Comparison of ENCODE assay signal across 1 cellular context in genomic region chr6:87772597-87773530, GRCh38.
TF ChIP-seq lines count a peak whose summit lies in the region.

No MANE protein-coding gene starts in this region.

TF ChIP-seq in HepG2, 621 proteins besides CTCF, POLR2A, EP300 and RAD21 (continued from another document and continues in another):
- TF ChIP-seq HDAC2 (CRISPR knock-in tag; IDR thresholded peaks at IDR 0.05) (peak; percentile 64), ZNF362 (CRISPR knock-in tag; IDR thresholded peaks at IDR 0.05; ENCODE audit: borderline replicate concordance) (peak; percentile 51; the same call in 1 of the 2 replicates), ZNF883 (CRISPR knock-in tag; IDR thresholded peaks at IDR 0.05; ENCODE audit: not compliant biosample characterization) (no peak), ZBTB42 (CRISPR knock-in tag; IDR thresholded peaks at IDR 0.05) (no peak), FOXP4 (CRISPR knock-in tag; IDR thresholded peaks at IDR 0.05) (peak; percentile 91), ZSCAN31 (CRISPR knock-in tag; IDR thresholded peaks at IDR 0.05; ENCODE audit: low read depth) (0 out of 2 replicates have a peak, but pooled peaks have one; percentile 34), IKZF5 (CRISPR knock-in tag; IDR thresholded peaks at IDR 0.05) (peak; percentile 78; the same call in 1 of the 2 replicates), ISL2 (CRISPR knock-in tag; IDR thresholded peaks at IDR 0.05) (peak; percentile 87), GATA4 (IDR thresholded peaks at IDR 0.05; ENCODE audit: borderline replicate concordance, low read depth) (no peak; the same call in 1 of the 2 replicates), FOXP1 (IDR thresholded peaks at IDR 0.05) (no peak), FOXP1 (CRISPR knock-in tag; IDR thresholded peaks at IDR 0.05) (peak; percentile 80; the same call in 1 of the 2 replicates), KLF16 (CRISPR knock-in tag; IDR thresholded peaks at IDR 0.05) (peak in 1 of 2 experiments; percentile 20; a peak in 1 of 4 replicates), MYC (CRISPR knock-in tag; IDR thresholded peaks at IDR 0.05; ENCODE audit: borderline replicate concordance) (no peak; the same call in 1 of the 2 replicates), HMGXB3 (CRISPR knock-in tag; IDR thresholded peaks at IDR 0.05; ENCODE audit: borderline replicate concordance) (0 out of 2 replicates have a peak, but pooled peaks have one; percentile 19), PRPF4 (IDR thresholded peaks at IDR 0.05; ENCODE audit: low read depth, low read length, poor library complexity, severe bottlenecking) (no peak), MEIS2 (CRISPR knock-in tag; IDR thresholded peaks at IDR 0.05) (0 out of 2 replicates have a peak, but pooled peaks have one; percentile 34), NFKB2 (CRISPR knock-in tag; IDR thresholded peaks at IDR 0.05; ENCODE audit: borderline replicate concordance) (no peak), RERE (CRISPR knock-in tag; IDR thresholded peaks at IDR 0.05; ENCODE audit: low read depth) (no peak), ZNF737 (CRISPR knock-in tag; IDR thresholded peaks at IDR 0.05; ENCODE audit: borderline replicate concordance) (no peak), ZNF761 (CRISPR knock-in tag; conservative IDR thresholded peaks at IDR 0.05) (peak; percentile 49; the same call in 1 of the 2 replicates), IRF2 (CRISPR knock-in tag; IDR thresholded peaks at IDR 0.05) (peak; percentile 43; the same call in 1 of the 2 replicates), RFX5 (IDR thresholded peaks at IDR 0.05; ENCODE audit: low read depth, low read length) (no peak), ZBTB2 (CRISPR knock-in tag; IDR thresholded peaks at IDR 0.05; ENCODE audit: low read depth) (no peak), SMYD3 (CRISPR knock-in tag; IDR thresholded peaks at IDR 0.05) (0 out of 2 replicates have a peak, but pooled peaks have one; percentile 17), PPARG (CRISPR knock-in tag; conservative IDR thresholded peaks at IDR 0.05) (0 out of 2 replicates have a peak, but pooled peaks have one; percentile 36), ZNF160 (CRISPR knock-in tag; IDR thresholded peaks at IDR 0.05) (no peak), NCOA2 (CRISPR knock-in tag; IDR thresholded peaks at IDR 0.05) (peak; percentile 92), JDP2 (CRISPR knock-in tag; IDR thresholded peaks at IDR 0.05; ENCODE audit: borderline replicate concordance) (no peak), RFXAP (CRISPR knock-in tag; IDR thresholded peaks at IDR 0.05; ENCODE audit: borderline replicate concordance) (0 out of 2 replicates have a peak, but pooled peaks have one; percentile 58), NR2F1 (CRISPR knock-in tag; IDR thresholded peaks at IDR 0.05) (no peak), MAFF (IDR thresholded peaks at IDR 0.05; ENCODE audit: low read depth, low read length) (no peak), ARID5B (CRISPR knock-in tag; IDR thresholded peaks at IDR 0.05) (peak; percentile 85), KAT8 (CRISPR knock-in tag; IDR thresholded peaks at IDR 0.05) (peak; percentile 39; the same call in 1 of the 2 replicates), KDM4B (CRISPR knock-in tag; IDR thresholded peaks at IDR 0.05) (0 out of 2 replicates have a peak, but pooled peaks have one; percentile 28), DR1 (CRISPR knock-in tag; IDR thresholded peaks at IDR 0.05) (no peak), MLX (CRISPR knock-in tag; IDR thresholded peaks at IDR 0.05) (peak; percentile 22; the same call in 1 of the 2 replicates), ZNF629 (CRISPR knock-in tag; conservative IDR thresholded peaks at IDR 0.05) (peak; percentile 40; the same call in 1 of the 2 replicates)
